Comparison of ENCODE assay signal across 13 cellular contexts in genomic region chr9:109113892-109114609, GRCh38. TPM values are rescaled to one million over a fixed set of nuclear protein-coding genes. Genes with fewer than 3 reads are reported as not detected.
DNase-seq lines count a peak whose midpoint lies in the region; ATAC-seq, FAIRE-seq and TF ChIP-seq lines count a peak whose summit lies in the region.
"Had no signal": no experiment of that assay in that cellular context is flagged by ENCODE, and none has a peak within 500 bp of the region (broad histone marks: within the 10 kb centered on the region; RNA-seq: fewer than 3 reads in every experiment).

No MANE protein-coding gene starts in this region.

- intact Hi-C loops in pancreas (cut with DNase I): no loop called here

- no peak overlapping the region for H2AFZ ChIP-seq in DND-41 (ENCODE audit: low read depth, low read length)

- H3K9me3 ChIP-seq in DND-41 (ENCODE audit: insufficient read depth, low read length, severe bottlenecking) (no peaks in the 10 kb centered on the region), RWPE2 (ENCODE audit: severe bottlenecking) (no peaks in the 10 kb centered on the region), pancreas (no peaks in the 10 kb centered on the region)

- H3K4me3 ChIP-seq in DND-41 (ENCODE audit: low read depth in 1 of 2, low read length in 2 of 2) (no peak overlapping the region; a peak in 1 of 4 replicates), RWPE2 (ENCODE audit: severe bottlenecking) (no peak overlapping the region), fibroblast of mammary gland (ENCODE audit: control insufficient read depth, low read depth, low read length) (no peak overlapping the region), pancreas (no peak overlapping the region)

- WGBS in pancreas, 2 donors: 73% methylated on average over 12 of the region's 12 CpGs

- peaks cover 64% of the 10 kb centered on the region for H4K20me1 ChIP-seq in DND-41 (ENCODE audit: insufficient read depth, low read length)

- H3K27me3 ChIP-seq in DND-41 (ENCODE audit: insufficient read depth, low read length, poor library complexity): no peaks in the 10 kb centered on the region
- H3K27me3 ChIP-seq in RWPE2 (ENCODE audit: insufficient read depth, poor library complexity, severe bottlenecking): no peaks in the 10 kb centered on the region
- H3K27me3 ChIP-seq in pancreas: no peaks in the 10 kb centered on the region

- ATAC-seq in DND-41 (ENCODE audit: insufficient read depth, low read depth) (no peak), RWPE2 (ENCODE audit: low read depth) (no peak), pancreas (peak in 3 of 4 donors; percentile 2 to 11 (median 10)), HG02884 (IDR thresholded peaks at IDR 0.05; ENCODE audit: unreplicated experiment) (no peak)

- H3K4me1 ChIP-seq in DND-41 (ENCODE audit: insufficient read depth, low read length) (peaks cover 52% of the 10 kb centered on the region), RWPE2 (ENCODE audit: insufficient read depth, poor library complexity, severe bottlenecking) (peaks cover 67% of the 10 kb centered on the region), pancreas (peaks cover 44 to 73% (median 66%) of the 10 kb centered on the region in 3 donors)

- no peak for FAIRE-seq in pancreas (lab: Jason Lieb, UNC)
- no peak for FAIRE-seq in RCC 7860 (lab: Jason Lieb, UNC)

- no peak for DNase-seq in DND-41
- no peak for DNase-seq in RWPE2 (ENCODE audit: low spot score)
- DNase-seq in fibroblast of mammary gland (ENCODE audit: low read depth): peak; percentile 20
- peak in 1 of 6 donors; percentile 36 for DNase-seq in pancreas
- no peak for DNase-seq in RCC 7860 (ENCODE audit: low spot score)
- DNase-seq in DMS53 (lab: John Stamatoyannopoulos, UW): no peak
- DNase-seq in D341Med (ENCODE audit: low spot score): no peak
- DNase-seq: activated naive CD4-positive, alpha-beta T cell treated with anti-CD3 and anti-CD28 coated beads, Interleukin-2, amount 50 U/mL, for 16 hours; DMS79; KBM-7; NCI-H526 treated with DMSO at 0.1 percent for 48 hours; stimulated activated CD8-positive, alpha-beta memory T cell treated with anti-CD3 and anti-CD28 coated beads, Interleukin-4, amount 100 ng/mL, for 48 hours had no signal

- H3K9ac ChIP-seq in DND-41 (ENCODE audit: low read depth, low read length): no peak overlapping the region

- TF ChIP-seq CTCF in DND-41 (IDR thresholded peaks at IDR 0.05; ENCODE audit: borderline replicate concordance, extremely low read depth, low read length, poor library complexity, severe bottlenecking) (no peak), RWPE2 (IDR thresholded peaks at IDR 0.05; ENCODE audit: poor library complexity, severe bottlenecking) (no peak), fibroblast of mammary gland (conservative IDR thresholded peaks at IDR 0.05; ENCODE audit: control insufficient read depth, insufficient read depth, low read depth, low read length) (no peak), pancreas (IDR thresholded peaks at IDR 0.05) (no peak)

- H3K27ac ChIP-seq in DND-41 (ENCODE audit: low read length): no peak overlapping the region
- H3K27ac ChIP-seq in RWPE2 (ENCODE audit: poor library complexity, severe bottlenecking): peak overlapping the region; percentile 71
- peak overlapping the region; percentile 25 to 50 (median 40) for H3K27ac ChIP-seq in pancreas

- peaks cover 99% of the 10 kb centered on the region for H3K79me2 ChIP-seq in DND-41 (ENCODE audit: insufficient read depth, low read length)

- H3K36me3 ChIP-seq in DND-41 (ENCODE audit: insufficient read depth, low read length) (peaks cover 24% of the 10 kb centered on the region), RWPE2 (ENCODE audit: low read depth) (peaks cover 20% of the 10 kb centered on the region; the same call in 1 of the 2 replicates), pancreas (no peaks in the 10 kb centered on the region)

- H3K4me2 ChIP-seq in DND-41 (ENCODE audit: insufficient read depth, low read length): peak overlapping the region; percentile 42; the same call in 1 of the 2 replicates

RNA-seq across cellular contexts. Expression of gene TMEM245, which starts 5.7 kb away (rescaled TPM):
- 10 to 100 TPM; 19.1 to 34.1 (median 24.1) TPM for total RNA-seq in pancreas
- polyA plus RNA-seq in pancreas: 10 to 100 TPM in 1 of 2 donors, 1 to 10 TPM in 1; 4.9 to 14.4 TPM

RNA-seq across cellular contexts. Expression of gene FRRS1L, which starts 53.0 kb away (rescaled TPM):
- 1 to 10 TPM in 2 of 6 donors, under 1 TPM in 4; 0.19 to 2.1 (median 0.80) TPM for total RNA-seq in pancreas
- polyA plus RNA-seq in pancreas: 1 to 10 TPM in 1 of 2 donors, under 1 TPM in 1; 0.42 to 3.0 TPM

Comparison
In these comparisons a context has a peak if more than half of its experiments do, and no peak if none do; other contexts are left out.
1. ATAC-seq: peak in pancreas (3 of 4); none in DND-41 (single experiment), RWPE2 (single experiment) and HG02884 (single experiment).